ENCODE assay signal across 8 cellular contexts in the genomic region with DNA sequence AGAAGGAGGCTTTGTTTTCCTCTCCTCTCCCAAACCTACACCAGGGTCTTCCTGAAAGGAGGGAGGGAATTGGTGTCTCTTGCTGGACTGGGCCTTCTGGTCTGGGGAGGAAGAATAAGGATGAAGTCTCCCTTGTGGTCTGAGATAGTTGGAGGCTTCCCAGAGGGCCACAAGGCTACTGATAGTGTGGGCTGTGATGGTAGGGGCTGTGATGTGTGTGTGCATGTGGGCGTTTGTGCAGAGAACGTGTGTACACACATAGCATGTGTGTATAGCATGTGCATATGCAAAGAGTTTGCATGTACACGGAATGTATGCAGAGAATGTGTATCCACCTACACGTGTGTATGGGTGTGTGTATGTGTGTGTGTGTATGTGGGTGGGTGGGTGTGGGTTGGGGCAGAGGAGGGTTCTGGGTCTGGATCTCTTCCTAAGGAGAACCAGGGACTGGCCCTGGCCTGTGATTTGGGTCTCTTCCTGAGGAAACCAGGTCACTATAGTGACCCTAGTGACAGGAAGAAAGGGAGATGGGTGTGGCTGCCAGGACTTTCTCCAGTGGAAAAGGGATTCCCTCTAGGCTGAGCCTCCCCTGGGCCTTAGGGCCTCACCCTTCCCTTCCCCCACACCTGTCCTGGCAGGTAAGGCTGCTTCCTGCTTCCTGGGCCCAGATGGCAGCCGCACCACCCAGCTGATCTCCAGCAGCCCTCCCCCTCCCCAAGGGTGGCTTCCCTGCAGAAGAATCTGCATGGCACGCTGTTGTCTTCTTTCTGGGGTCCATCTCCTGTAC. TPM values are rescaled to one million over a fixed set of nuclear protein-coding genes. Genes with fewer than 3 reads are reported as not detected.
DNase-seq lines count a peak whose midpoint lies in the region; ATAC-seq and TF ChIP-seq lines count a peak whose summit lies in the region.

No MANE protein-coding gene starts in this region.

- DNase-seq in T-helper 2 cell treated with Interferon-gamma antibody and Interleukin-4, amounts not matched to agents 5 μg/mL and 100 μg/mL, for 36 hours (ENCODE audit: low spot score) = no peak
- DNase-seq in T-helper 2 cell (no peak), SW480 (ENCODE audit: low spot score) (no peak)
- DNase-seq in activated CD8-positive, alpha-beta T cell treated with anti-CD3 and anti-CD28 coated beads for 36 hours = peak; percentile 31
- DNase-seq in activated CD4-positive, alpha-beta T cell treated with anti-CD3 and anti-CD28 coated beads for 48 hours = no peak

- no peaks in the 10 kb centered on the region for H3K36me3 ChIP-seq in subcutaneous abdominal adipose tissue (ENCODE audit: control insufficient read depth in 5 of 5, insufficient read depth in 5 of 5, low read length in 5 of 5)

- no peaks in the 10 kb centered on the region for H3K27me3 Mint-ChIP-seq in T-helper 2 cell treated with Interferon-gamma antibody and Interleukin-4, amounts not matched to agents 5 μg/mL and 100 μg/mL, for 36 hours (ENCODE audit: low read depth)
- no peaks in the 10 kb centered on the region for H3K27me3 Mint-ChIP-seq in activated CD8-positive, alpha-beta T cell treated with anti-CD3 and anti-CD28 coated beads for 36 hours

- CTCF ChIA-PET in activated CD8-positive, alpha-beta T cell treated with anti-CD3 and anti-CD28 coated beads for 36 hours (lab: Charles Lee) = interaction anchor here (1.3 to 3.5 kb wide), 7 partner anchors 10 to 208 kb away, joined by 3 to 37 read pairs (median 20); no protein-coding TSS in a partner anchor

- peak overlapping the region; percentile 98 for H3K4me3 ChIP-seq in iPS-18c (ENCODE audit: insufficient read depth, low read depth, low read length)
- peak overlapping the region; percentile 76 to 97 (median 82) for H3K4me3 ChIP-seq in subcutaneous abdominal adipose tissue (ENCODE audit: low read depth in 1 of 5, low read length in 5 of 5)

- intact Hi-C loops in activated CD8-positive, alpha-beta T cell treated with anti-CD3 and anti-CD28 coated beads for 36 hours (cut with micrococcal nuclease) = loop anchor here (5.0 to 10.0 kb wide), 2 partner anchors 95 to 157 kb away; no protein-coding TSS in a partner anchor

- no peak for TF ChIP-seq CTCF in activated CD8-positive, alpha-beta T cell treated with anti-CD3 and anti-CD28 coated beads for 36 hours (IDR thresholded peaks at IDR 0.05)

- peak overlapping the region; percentile 93 for H3K4me3 Mint-ChIP-seq in T-helper 2 cell treated with Interferon-gamma antibody and Interleukin-4, amounts not matched to agents 5 μg/mL and 100 μg/mL, for 36 hours
- H3K4me3 Mint-ChIP-seq in activated CD8-positive, alpha-beta T cell treated with anti-CD3 and anti-CD28 coated beads for 36 hours = peak overlapping the region; percentile 91

- H3K9me3 Mint-ChIP-seq in T-helper 2 cell treated with Interferon-gamma antibody and Interleukin-4, amounts not matched to agents 5 μg/mL and 100 μg/mL, for 36 hours = no peaks in the 10 kb centered on the region
- no peaks in the 10 kb centered on the region for H3K9me3 Mint-ChIP-seq in activated CD8-positive, alpha-beta T cell treated with anti-CD3 and anti-CD28 coated beads for 36 hours

- H3K27ac ChIP-seq in subcutaneous abdominal adipose tissue (ENCODE audit: low read depth, low read length) = peak overlapping the region; percentile 79

- no peaks in the 10 kb centered on the region for H3K27me3 ChIP-seq in subcutaneous abdominal adipose tissue (ENCODE audit: control insufficient read depth in 5 of 5, insufficient read depth in 4 of 5, low read length in 5 of 5)

- H3K27ac Mint-ChIP-seq in T-helper 2 cell treated with Interferon-gamma antibody and Interleukin-4, amounts not matched to agents 5 μg/mL and 100 μg/mL, for 36 hours = peak overlapping the region; percentile 76
- no peak overlapping the region for H3K27ac Mint-ChIP-seq in activated CD8-positive, alpha-beta T cell treated with anti-CD3 and anti-CD28 coated beads for 36 hours

- peaks cover 42% of the 10 kb centered on the region for H3K4me1 Mint-ChIP-seq in T-helper 2 cell treated with Interferon-gamma antibody and Interleukin-4, amounts not matched to agents 5 μg/mL and 100 μg/mL, for 36 hours (ENCODE audit: low read depth)
- peaks cover 35% of the 10 kb centered on the region for H3K4me1 Mint-ChIP-seq in activated CD8-positive, alpha-beta T cell treated with anti-CD3 and anti-CD28 coated beads for 36 hours (ENCODE audit: low read depth)

- peak overlapping the region; percentile 26 to 94 (median 77) for H3K9ac ChIP-seq in subcutaneous abdominal adipose tissue (ENCODE audit: low read length in 5 of 5)

- POLR2A ChIA-PET in activated CD8-positive, alpha-beta T cell treated with anti-CD3 and anti-CD28 coated beads for 36 hours (lab: Charles Lee) = interaction anchor here (1.5 to 2.3 kb wide), 2 partner anchors 8 to 10 kb away, joined by 4 to 8 read pairs; no protein-coding TSS in a partner anchor

- peaks cover 3 to 66% (median 53%) of the 10 kb centered on the region in 5 donors for H3K4me1 ChIP-seq in subcutaneous abdominal adipose tissue (ENCODE audit: control insufficient read depth in 5 of 5, insufficient read depth in 5 of 5, low read length in 5 of 5)

- ATAC-seq in activated CD8-positive, alpha-beta T cell treated with anti-CD3 and anti-CD28 coated beads for 36 hours = no peak
- ATAC-seq in HG03342 (IDR thresholded peaks at IDR 0.05; ENCODE audit: unreplicated experiment) = no peak

- H3K9me3 ChIP-seq in iPS-18c (ENCODE audit: control insufficient read depth, insufficient read depth, low read length) = no peaks in the 10 kb centered on the region
- no peaks in the 10 kb centered on the region for H3K9me3 ChIP-seq in subcutaneous abdominal adipose tissue (ENCODE audit: control insufficient read depth in 5 of 5, low read length in 5 of 5)

- peaks cover 14% of the 10 kb centered on the region for H3K36me3 Mint-ChIP-seq in T-helper 2 cell treated with Interferon-gamma antibody and Interleukin-4, amounts not matched to agents 5 μg/mL and 100 μg/mL, for 36 hours (ENCODE audit: low read depth)
- no peaks in the 10 kb centered on the region for H3K36me3 Mint-ChIP-seq in activated CD8-positive, alpha-beta T cell treated with anti-CD3 and anti-CD28 coated beads for 36 hours (ENCODE audit: low read depth)

RNA-seq across cellular contexts. Expression of a gene that starts 1.7 kb away (rescaled TPM):
- 10 to 100 TPM; 26.3 to 28.4 TPM for total RNA-seq in activated CD8-positive, alpha-beta T cell treated with anti-CD3 and anti-CD28 coated beads for 36 hours
